Comparison of ENCODE assay signal across 23 cellular contexts in the genomic region with DNA sequence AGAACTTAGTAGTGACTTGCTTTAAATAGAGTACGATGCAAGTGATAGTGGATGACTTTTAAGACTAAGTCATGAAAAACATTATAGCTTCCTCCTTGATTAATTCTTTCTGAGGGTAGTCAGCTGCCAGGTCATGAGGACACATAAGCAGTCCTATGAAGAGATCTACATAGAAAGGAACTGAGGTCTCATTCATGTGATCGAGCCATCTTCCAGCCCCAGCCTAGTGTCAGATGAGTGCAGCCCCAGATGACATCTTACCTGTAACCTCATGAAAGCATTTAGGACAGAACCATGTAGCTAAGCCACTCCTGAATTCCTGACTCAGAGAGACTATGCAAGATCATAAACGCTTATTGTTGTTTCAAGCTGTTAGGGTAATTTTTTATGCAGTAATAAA.
"Had no signal": no experiment of that assay in that cellular context is flagged by ENCODE, and none has a peak within 500 bp of the region (broad histone marks: within the 10 kb centered on the region; RNA-seq: fewer than 3 reads in every experiment).

No MANE protein-coding gene starts in this region.

- H3K4me2 ChIP-seq: KMS-11 had no signal

- H3K9ac ChIP-seq: KMS-11 had no signal

- H3K27me3 ChIP-seq: breast epithelium, MG63 had no signal

- ATAC-seq: activated CD4-positive, CD25-positive, alpha-beta regulatory T cell treated with anti-CD3 and anti-CD28 coated beads, Interleukin-2, amount 50 U/mL, for 24 hours; activated CD8-positive, alpha-beta memory T cell treated with anti-CD3 and anti-CD28 coated beads, Interleukin-2, amount 10 ng/mL, durations not matched to agents 7 days and 5 days; PC-3 had no signal

- H3K27ac ChIP-seq: breast epithelium, KMS-11, SK-N-MC had no signal

- H3K36me3 ChIP-seq: breast epithelium, MG63 had no signal

- H3K4me3 Mint-ChIP-seq: activated CD4-positive, alpha-beta T cell treated with anti-CD3 and anti-CD28 coated beads, Interleukin-2, amount 10 ng/mL, durations not matched to agents 24 days and 14 days; activated CD8-positive, alpha-beta memory T cell treated with anti-CD3 and anti-CD28 coated beads, Interleukin-2, amount 10 ng/mL, durations not matched to agents 7 days and 5 days; activated naive CD4-positive, alpha-beta T cell treated with anti-CD3 and anti-CD28 coated beads for 36 hours; activated naive CD8-positive, alpha-beta T cell treated with anti-CD3 and anti-CD28 coated beads for 36 hours; activated T-cell treated with anti-CD3 and anti-CD28 coated beads, Interleukin-2, amount 50 U/mL, for 24 hours had no signal

- DNase-seq: activated CD4-positive, alpha-beta T cell treated with anti-CD3 and anti-CD28 coated beads, Interleukin-2, amount 10 ng/mL, durations not matched to agents 24 days and 14 days; activated CD4-positive, alpha-beta T cell treated with anti-CD3 and anti-CD28 coated beads, Interleukin-2, amount 50 U/mL, for 48 hours; activated CD8-positive, alpha-beta memory T cell treated with anti-CD3 and anti-CD28 coated beads, Interleukin-2, amount 10 ng/mL, durations not matched to agents 7 days and 5 days; activated effector memory CD4-positive, alpha-beta T cell treated with anti-CD3 and anti-CD28 coated beads, Interleukin-2, amount 50 U/mL, for 16 hours; activated naive CD4-positive, alpha-beta T cell treated with anti-CD3 and anti-CD28 coated beads for 36 hours; activated naive CD8-positive, alpha-beta T cell treated with anti-CD3 and anti-CD28 coated beads for 36 hours; activated T-cell treated with anti-CD3 and anti-CD28 coated beads, Interleukin-2, amount 50 U/mL, for 24 hours; anterior cingulate cortex; central memory CD4-positive, alpha-beta T cell; MG63; NCI-H1105; NCI-H1436; NCI-H187; NCI-H2081; NCI-H510A treated with DMSO at 0.1 percent for 48 hours; NCI-H69; PC-3; SIG-M5; T-helper 1 cell had no signal

- H3K4me3 ChIP-seq: breast epithelium, MG63, SK-N-MC had no signal

- H3K4me1 ChIP-seq: breast epithelium had no signal

- H3K27me3 Mint-ChIP-seq: activated naive CD8-positive, alpha-beta T cell treated with anti-CD3 and anti-CD28 coated beads for 36 hours; activated T-cell treated with anti-CD3 and anti-CD28 coated beads, Interleukin-2, amount 50 U/mL, for 24 hours had no signal

- H3K4me1 Mint-ChIP-seq: activated CD8-positive, alpha-beta memory T cell treated with anti-CD3 and anti-CD28 coated beads, Interleukin-2, amount 10 ng/mL, durations not matched to agents 7 days and 5 days had no signal

- H3K27ac Mint-ChIP-seq: activated CD4-positive, alpha-beta T cell treated with anti-CD3 and anti-CD28 coated beads, Interleukin-2, amount 10 ng/mL, durations not matched to agents 24 days and 14 days; activated CD8-positive, alpha-beta memory T cell treated with anti-CD3 and anti-CD28 coated beads, Interleukin-2, amount 10 ng/mL, durations not matched to agents 7 days and 5 days; activated naive CD4-positive, alpha-beta T cell treated with anti-CD3 and anti-CD28 coated beads for 36 hours; activated naive CD8-positive, alpha-beta T cell treated with anti-CD3 and anti-CD28 coated beads for 36 hours; activated T-cell treated with anti-CD3 and anti-CD28 coated beads, Interleukin-2, amount 50 U/mL, for 24 hours had no signal

- H3K9me3 ChIP-seq: MG63 had no signal
